In the genomic region with DNA sequence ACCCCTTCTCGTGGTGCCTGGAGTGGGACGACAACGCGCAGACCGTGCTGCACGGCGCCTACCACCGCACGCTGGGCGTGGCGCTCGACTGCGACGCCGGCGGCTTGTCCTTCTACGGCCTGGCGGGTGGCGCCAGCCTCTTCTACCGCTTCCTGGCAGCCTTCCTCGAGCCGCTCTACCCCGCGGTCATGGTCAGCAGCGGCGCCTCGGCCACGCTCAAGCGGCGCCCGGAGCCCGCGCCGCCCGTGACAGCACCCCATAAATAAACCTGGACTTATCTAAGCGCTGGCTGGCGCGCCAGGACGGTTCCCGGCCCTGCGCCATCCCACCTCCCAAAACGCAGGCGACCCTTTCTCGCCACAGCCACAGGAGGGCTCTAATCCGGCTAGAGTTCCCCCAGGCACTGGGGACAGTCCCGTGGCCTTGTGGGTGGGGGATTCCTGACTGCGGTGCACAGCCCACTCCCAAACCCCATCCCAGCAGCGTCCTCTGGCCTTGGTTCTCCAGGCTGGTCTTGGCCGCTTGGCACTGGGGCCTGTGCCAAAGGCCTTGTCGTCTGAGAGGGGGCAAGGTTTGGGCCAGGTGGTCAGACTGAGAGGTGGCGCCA, we compare ENCODE assay signal across 6 cellular contexts. TPM values are rescaled to one million over a fixed set of nuclear protein-coding genes. Genes with fewer than 3 reads are reported as not detected.
DNase-seq lines count a peak whose midpoint lies in the region; ATAC-seq and TF ChIP-seq lines count a peak whose summit lies in the region.

No MANE protein-coding gene starts in this region.

- no peaks in the 10 kb centered on the region for H3K9me3 ChIP-seq in lower lobe of right lung

- POLR2A ChIA-PET in BJ (lab: Charles Lee) = no interaction called here

- no peaks in the 10 kb centered on the region for H3K36me3 ChIP-seq in BJ (ENCODE audit: control insufficient read depth, insufficient read depth, low read length)
- no peaks in the 10 kb centered on the region for H3K36me3 ChIP-seq in lower lobe of right lung
- no peaks in the 10 kb centered on the region for H3K36me3 ChIP-seq in urinary bladder (ENCODE audit: insufficient read depth)

- H3K27me3 ChIP-seq in BJ (ENCODE audit: control insufficient read depth, insufficient read depth, low read length) = no peaks in the 10 kb centered on the region
- H3K27me3 ChIP-seq in lower lobe of right lung (ENCODE audit: low read depth) = no peaks in the 10 kb centered on the region

- ATAC-seq in HG03196 (IDR thresholded peaks at IDR 0.05; ENCODE audit: unreplicated experiment) (peak; percentile 40), lower lobe of right lung (peak; percentile 79 to 81), HG03432 (IDR thresholded peaks at IDR 0.05; ENCODE audit: unreplicated experiment) (no peak)

- DNase-seq in BJ (ENCODE audit: low read depth) (no peak), lower lobe of right lung (peak; percentile 88)
- peak; percentile 58 for DNase-seq in activated naive CD4-positive, alpha-beta T cell treated with Interleukin-2 at 50 U/mL for 16 hours

- intact Hi-C loops in lower lobe of right lung (cut with DNase I) = no loop called here

- H3K4me3 ChIP-seq in BJ (ENCODE audit: low read depth, low read length) (no peak overlapping the region), lower lobe of right lung (peak overlapping the region; percentile 54), urinary bladder (ENCODE audit: low read depth, low read length) (peak overlapping the region; percentile 24)

- TF ChIP-seq CTCF in BJ (IDR thresholded peaks at IDR 0.05; ENCODE audit: insufficient read depth, low read depth, low read length) = 0 out of 2 replicates have a peak, but pooled peaks have one; percentile 10
- TF ChIP-seq CTCF in lower lobe of right lung (IDR thresholded peaks at IDR 0.05) = peak; percentile 38

- CTCF ChIA-PET in BJ (lab: Yijun Ruan, JAX) = interaction anchor here (0.7 to 2.8 kb wide), 9 partner anchors 8 to 124 kb away, joined by 3 to 13 read pairs (median 4); a partner anchor contains a TSS

- H3K27ac ChIP-seq in lower lobe of right lung (peak overlapping the region; percentile 86), urinary bladder (ENCODE audit: low read depth) (peak overlapping the region; percentile 43)

- WGBS in urinary bladder = 3% methylated on average over 51 of the region's 51 CpGs

- H3K4me1 ChIP-seq in lower lobe of right lung (peaks cover 37% of the 10 kb centered on the region), urinary bladder (ENCODE audit: insufficient read depth) (peaks cover 1% of the 10 kb centered on the region)

RNA-seq across cellular contexts. Expression of a gene that starts 10.2 kb away (rescaled TPM):
- polyA plus RNA-seq in BJ (2011; rRNA removed) (8.7 and 18.3 TPM in 2 replicates), urinary bladder (13.2 TPM)
- polyA minus RNA-seq in BJ (2011; rRNA and poly(A)+ RNA removed) = 12.5 and 12.8 TPM in 2 replicates
- total RNA-seq in lower lobe of right lung (32.3 TPM), urinary bladder (17.6 TPM)

RNA-seq across cellular contexts. Expression of a gene that starts 30.6 kb away (rescaled TPM):
- polyA plus RNA-seq in BJ (2011; rRNA removed) (23.5 and 28.0 TPM in 2 replicates), urinary bladder (29.1 TPM)
- polyA minus RNA-seq in BJ (2011; rRNA and poly(A)+ RNA removed) = 11.1 and 17.3 TPM in 2 replicates
- total RNA-seq in lower lobe of right lung (22.9 TPM), urinary bladder (15.4 TPM)

RNA-seq across cellular contexts. Expression of a gene that starts 30.8 kb away (rescaled TPM):
- polyA plus RNA-seq in BJ (2011; rRNA removed) = 160 and 304 TPM in 2 replicates
- 71.0 and 110 TPM in 2 replicates for polyA minus RNA-seq in BJ (2011; rRNA and poly(A)+ RNA removed)
- 171 TPM for total RNA-seq in lower lobe of right lung
- 136 TPM for total RNA-seq in urinary bladder
- polyA plus RNA-seq in urinary bladder = 334 TPM

RNA-seq across cellular contexts. Expression of a gene that starts 32.2 kb away (rescaled TPM):
- polyA plus RNA-seq in BJ (2011; rRNA removed) (5.7 and 6.9 TPM in 2 replicates), urinary bladder (9.6 TPM)
- 7.5 and 7.8 TPM in 2 replicates for polyA minus RNA-seq in BJ (2011; rRNA and poly(A)+ RNA removed)
- total RNA-seq in lower lobe of right lung (16.7 TPM), urinary bladder (2.5 TPM)

RNA-seq across cellular contexts. Expression of a gene that starts 53.9 kb away (rescaled TPM):
- polyA plus RNA-seq in BJ (2011; rRNA removed) = 38.3 and 61.8 TPM in 2 replicates
- polyA minus RNA-seq in BJ (2011; rRNA and poly(A)+ RNA removed) = 13.7 and 21.7 TPM in 2 replicates
- total RNA-seq in lower lobe of right lung = 34.9 TPM
- total RNA-seq in urinary bladder = 29.8 TPM
- 82.1 TPM for polyA plus RNA-seq in urinary bladder
